ENCODE assay signal across 10 cellular contexts in genomic region chr7:120996333-120996982, GRCh38. TPM values are rescaled to one million over a fixed set of nuclear protein-coding genes. Genes with fewer than 3 reads are reported as not detected.
A peak's percentile ranks its signal among the peaks of the same experiment; 100 is the strongest.
DNase-seq lines count a peak whose midpoint lies in the region; ATAC-seq and TF ChIP-seq lines count a peak whose summit lies in the region.
"Had no signal": no experiment of that assay in that cellular context is flagged by ENCODE, and none has a peak within 500 bp of the region (broad histone marks: within the 10 kb centered on the region; RNA-seq: fewer than 3 reads in every experiment).

No MANE protein-coding gene starts in this region.

- no peak overlapping the region for H3K9ac ChIP-seq in GM23248

- H3K27ac ChIP-seq in GM23248 (no peak overlapping the region), PC-9 (no peak overlapping the region), epithelial cell of prostate (no peak overlapping the region)

- H3K9me3 ChIP-seq in GM23248 (ENCODE audit: low read depth) (no peaks in the 10 kb centered on the region), PC-9 (ENCODE audit: insufficient read depth, low read depth) (no peaks in the 10 kb centered on the region)

- H3K27ac Mint-ChIP-seq in activated naive CD8-positive, alpha-beta T cell treated with anti-CD3 and anti-CD28 coated beads, Interleukin-2, amount 50 U/mL, for 24 hours: no peak overlapping the region

- H3K4me2 ChIP-seq in GM23248 (ENCODE audit: unreplicated experiment): peak overlapping the region; percentile 15
- no peak overlapping the region for H3K4me2 ChIP-seq in PC-9

- POLR2A ChIA-PET in PC-9 (lab: Charles Lee; ENCODE audit: unreplicated experiment): interaction anchor here (0.5 to 0.7 kb wide), 4 partner anchors 317 to 1540 kb away, joined by 4 to 12 read pairs (median 4); no protein-coding TSS in a partner anchor

- H3K27me3 ChIP-seq in GM23248 (replicated peaks; ENCODE audit: insufficient read depth) (no peaks in the 10 kb centered on the region), PC-9 (ENCODE audit: insufficient read depth, low read depth) (no peaks in the 10 kb centered on the region)

- peaks cover 3% of the 10 kb centered on the region for H3K27me3 Mint-ChIP-seq in activated naive CD8-positive, alpha-beta T cell treated with anti-CD3 and anti-CD28 coated beads, Interleukin-2, amount 50 U/mL, for 24 hours

- 100% methylated on average over 2 of the region's 2 CpGs for WGBS in GM23248 (ENCODE audit: low coverage in 1 of 2, low lambda C conversion rate in 2 of 2, missing lambda C conversion rate in 2 of 2), 2 experiments

- H3K9me2 ChIP-seq in GM23248 (ENCODE audit: insufficient read depth) (no peaks in the 10 kb centered on the region), PC-9 (ENCODE audit: insufficient read depth) (peaks cover 3% of the 10 kb centered on the region; the same call in 1 of the 2 replicates)

- in situ Hi-C loops in GM23248 (cut with MboI): loop anchor here (25.0 kb wide), 2 partner anchors 341 to 541 kb away; partner anchors contain the start of gene WNT16

- DNase-seq in Daoy (ENCODE audit: low read depth) (peak; percentile 86), GM23248 (peak; percentile 88), PC-9 (peak; percentile 60 to 61), epithelial cell of prostate (ENCODE audit: low read depth, low spot score) (peak; percentile 66), omental fat pad (ENCODE audit: low spot score) (peak; percentile 37), NCI-H526 (lab: John Stamatoyannopoulos, UW) (no peak)
- DNase-seq in activated naive CD8-positive, alpha-beta T cell treated with anti-CD3 and anti-CD28 coated beads, Interleukin-2, amount 50 U/mL, for 24 hours: no peak

- H3K79me2 ChIP-seq in GM23248 (ENCODE audit: insufficient read depth) (peaks cover 74% of the 10 kb centered on the region), PC-9 (ENCODE audit: low read depth) (no peaks in the 10 kb centered on the region)

- H2AFZ ChIP-seq in GM23248: no peak overlapping the region
- no peak overlapping the region for H2AFZ ChIP-seq in PC-9

- BruUV-seq in PC-9 (replicated peaks; lab: Mats Ljungman, UMichigan): no TSS peak

- H4K20me1 ChIP-seq in GM23248 (ENCODE audit: insufficient read depth) (no peaks in the 10 kb centered on the region), PC-9 (ENCODE audit: insufficient read depth) (no peaks in the 10 kb centered on the region)

- H3K36me3 ChIP-seq in GM23248 (ENCODE audit: low read depth): no peaks in the 10 kb centered on the region
- H3K36me3 ChIP-seq in PC-9 (ENCODE audit: low read depth): no peaks in the 10 kb centered on the region

- TF ChIP-seq CTCF in PC-9 (conservative IDR thresholded peaks at IDR 0.05) (no peak), omental fat pad (IDR thresholded peaks at IDR 0.05) (no peak)

- CTCF ChIA-PET in PC-9 (lab: Charles Lee): no interaction called here

- no peaks in the 10 kb centered on the region for H3K36me3 Mint-ChIP-seq in activated naive CD8-positive, alpha-beta T cell treated with anti-CD3 and anti-CD28 coated beads, Interleukin-2, amount 50 U/mL, for 24 hours (ENCODE audit: low read depth)

- H3K4me1 ChIP-seq in GM23248 (ENCODE audit: insufficient read depth): peaks cover 50% of the 10 kb centered on the region
- 0 out of 2 replicates have a peak, but pooled peaks cover 9% of the 10 kb centered on the region for H3K4me1 ChIP-seq in PC-9 (replicated peaks; ENCODE audit: insufficient read depth)

- ATAC-seq in omental fat pad (ENCODE audit: low FRiP score): no peak
- ATAC-seq in HG02571 (IDR thresholded peaks at IDR 0.05; ENCODE audit: unreplicated experiment): no peak
- no peak for ATAC-seq in activated naive CD8-positive, alpha-beta T cell treated with anti-CD3 and anti-CD28 coated beads, Interleukin-2, amount 50 U/mL, for 24 hours

- H3K4me3 ChIP-seq in GM23248 (no peak overlapping the region), PC-9 (no peak overlapping the region)

- no peaks in the 10 kb centered on the region for H3K9me3 Mint-ChIP-seq in activated naive CD8-positive, alpha-beta T cell treated with anti-CD3 and anti-CD28 coated beads, Interleukin-2, amount 50 U/mL, for 24 hours

- peaks cover 30% of the 10 kb centered on the region for H3F3A ChIP-seq in GM23248 (ENCODE audit: insufficient read depth)
- H3F3A ChIP-seq in PC-9 (ENCODE audit: insufficient read depth, low read depth): peaks cover 4% of the 10 kb centered on the region; the same call in 1 of the 2 replicates

- H3K4me3 Mint-ChIP-seq in activated naive CD8-positive, alpha-beta T cell treated with anti-CD3 and anti-CD28 coated beads, Interleukin-2, amount 50 U/mL, for 24 hours: no peak overlapping the region

- intact Hi-C loops in PC-9 (cut with micrococcal nuclease; ENCODE audit: unreplicated experiment): no loop called here

- peaks cover 18% of the 10 kb centered on the region for H3K4me1 Mint-ChIP-seq in activated naive CD8-positive, alpha-beta T cell treated with anti-CD3 and anti-CD28 coated beads, Interleukin-2, amount 50 U/mL, for 24 hours

RNA-seq across cellular contexts. Expression of gene CPED1, which starts 7.9 kb away (rescaled TPM):
- total RNA-seq in Daoy (2014; rRNA removed; shearing (Covaris generic)): 0.15 and 1.6 TPM in 2 replicates
- total RNA-seq in GM23248 (2014; rRNA removed; shearing (Covaris generic)): 20.2 and 23.0 TPM in 2 replicates
- 12.4 and 13.5 TPM in 2 replicates for polyA plus RNA-seq in GM23248 (2016; fragmentation: Nextera tagmentation; extraction: Ambion mirVana)
- total RNA-seq in PC-9 (2021) (1.2 and 2.4 TPM in 2 replicates), omental fat pad (10 to 100 TPM; 24.9 to 63.9 (median 40.9) TPM)
- total RNA-seq: T-helper 1 cell treated with Interleukin-12 subunit alpha and Interleukin-12 subunit beta and Interleukin-4 antibody, amounts not matched to agents 30 ng/mL and 1 ng/mL, for 36 hours had no signal
- polyA plus RNA-seq: neural cell had no signal

RNA-seq across cellular contexts. Expression of gene ING3, which starts 45.9 kb away (rescaled TPM):
- total RNA-seq in Daoy (2014; rRNA removed; shearing (Covaris generic)): 23.7 and 33.1 TPM in 2 replicates
- total RNA-seq in GM23248 (2014; rRNA removed; shearing (Covaris generic)): 10.1 and 13.3 TPM in 2 replicates
- polyA plus RNA-seq in GM23248 (2016; fragmentation: Nextera tagmentation; extraction: Ambion mirVana): 21.6 and 27.0 TPM in 2 replicates
- 10.9 and 16.4 TPM in 2 replicates for total RNA-seq in PC-9 (2021)
- total RNA-seq in omental fat pad: 10 to 100 TPM; 15.5 to 25.1 (median 17.1) TPM

Comparison
In these comparisons a context has a peak if more than half of its experiments do, and no peak if none do; other contexts are left out.
1. DNase-seq: peak in Daoy (single experiment), GM23248 (single experiment), PC-9 (2 of 2), epithelial cell of prostate (single experiment) and omental fat pad (single experiment); none in NCI-H526 (0 of 2) and activated naive CD8-positive, alpha-beta T cell treated with anti-CD3 and anti-CD28 coated beads, Interleukin-2, amount 50 U/mL, for 24 hours (single experiment).